ENCODE assay signal across 23 cellular contexts in the genomic region with DNA sequence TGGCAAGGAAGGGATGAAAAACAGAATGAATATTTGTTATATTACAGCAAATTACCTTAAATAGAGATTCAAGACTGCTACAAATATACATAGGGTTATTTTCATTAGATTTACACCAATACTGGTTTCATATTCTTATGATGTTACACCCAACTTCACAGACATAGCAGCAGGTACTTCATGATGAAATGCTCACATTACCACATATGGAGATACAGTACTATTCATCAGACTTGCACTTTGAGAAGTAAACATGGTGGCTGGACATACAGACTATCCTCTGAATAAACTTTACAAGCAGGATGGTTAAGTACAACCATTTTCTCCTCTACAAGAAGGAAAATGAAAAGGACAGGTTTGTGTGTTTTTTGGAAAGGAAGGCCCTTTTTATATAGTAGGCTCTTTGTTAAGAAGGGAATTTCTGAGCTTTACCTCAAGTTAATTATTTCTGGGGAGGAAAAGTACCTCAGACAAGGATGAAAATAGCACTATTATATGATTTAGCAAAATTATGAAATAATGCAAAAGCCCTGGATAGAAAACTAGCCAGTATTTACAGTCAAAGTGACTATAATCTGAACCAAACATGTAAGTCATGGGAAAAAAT. TPM values are rescaled to one million over a fixed set of nuclear protein-coding genes. Genes with fewer than 3 reads are reported as not detected.
DNase-seq lines count a peak whose midpoint lies in the region; ATAC-seq, FAIRE-seq and TF ChIP-seq lines count a peak whose summit lies in the region.
"Had no signal": no experiment of that assay in that cellular context is flagged by ENCODE, and none has a peak within 500 bp of the region (broad histone marks: within the 10 kb centered on the region; RNA-seq: fewer than 3 reads in every experiment).

No MANE protein-coding gene starts in this region.

- peaks cover 3% of the 10 kb centered on the region for H3K9me3 Mint-ChIP-seq in Calu3 (ENCODE audit: low read depth, unreplicated experiment)
- H3K9me3 Mint-ChIP-seq: CD4-positive, alpha-beta T cell; CD8-positive, alpha-beta memory T cell had no signal

- TF ChIP-seq CTCF in Calu3 (IDR thresholded peaks at IDR 0.05; ENCODE audit: unreplicated experiment) (no peak), GM12878 (IDR thresholded peaks at IDR 0.05 in 2 of 3, conservative IDR thresholded peaks at IDR 0.05 in 1 of 3; ENCODE audit: control insufficient read depth in 2 of 3, extremely low read depth in 1 of 3, insufficient read depth in 1 of 3, low read depth in 3 of 3, low read length in 3 of 3) (no peak)

- peak; percentile 49 for FAIRE-seq in GM19239 (lab: Jason Lieb, UNC)
- no peak for FAIRE-seq in GM12878 (lab: Jason Lieb, UNC)
- FAIRE-seq: A549, G401.6, H1 had no signal

- no peak overlapping the region for H3K27ac ChIP-seq in GM12878 (ENCODE audit: control insufficient read depth, insufficient read depth)
- H3K27ac ChIP-seq: A549; BLaER1 treated with 17β-estradiol and CSF1 and Interleukin-3, amounts not matched to agents 10 nM and 100 nM; GM23248 had no signal

- H3K9me3 ChIP-seq in GM12878 (replicated peaks; ENCODE audit: control insufficient read depth, insufficient read depth, low read length), result no peaks in the 10 kb centered on the region
- H3K9me3 ChIP-seq: A549; BE2C; BLaER1 treated with 17β-estradiol and CSF1 and Interleukin-3, amounts not matched to agents 10 nM and 100 nM had no signal

- H3K4me3 Mint-ChIP-seq in Calu3 (ENCODE audit: low read depth, unreplicated experiment), result no peak overlapping the region
- H3K4me3 Mint-ChIP-seq: CD14-positive monocyte; CD4-positive, alpha-beta T cell; CD8-positive, alpha-beta memory T cell had no signal

- H3K36me3 Mint-ChIP-seq in Calu3 (ENCODE audit: insufficient read depth, unreplicated experiment), result no peaks in the 10 kb centered on the region
- H3K36me3 Mint-ChIP-seq: CD14-positive monocyte had no signal

- DNase-seq in Calu3 (no peak), GM19239 (ENCODE audit: insufficient read length, low spot score) (no peak), GM12878 (ENCODE audit: low read depth, low spot score) (no peak), left colon (no peak)
- DNase-seq in activated T-cell treated with anti-CD3 and anti-CD28 coated beads, Interleukin-2, amount 50 U/mL, for 48 hours, result no peak
- DNase-seq: 8988T; ACHN; AML-193; BE2C; CD4-positive, alpha-beta T cell; CD8-positive, alpha-beta memory T cell; DMS153; DND-41; GM23248; H7; HCEC 1CT had no signal

- no peaks in the 10 kb centered on the region for H3K27me3 Mint-ChIP-seq in Calu3 (ENCODE audit: unreplicated experiment)

- H3K4me1 Mint-ChIP-seq in Calu3 (ENCODE audit: low read depth, unreplicated experiment), result peaks cover 11% of the 10 kb centered on the region
- H3K4me1 Mint-ChIP-seq: CD14-positive monocyte; CD8-positive, alpha-beta memory T cell had no signal

- peak; percentile 10 to 28; a peak in 1 of 4 replicates for TF ChIP-seq EP300 in GM12878 (IDR thresholded peaks at IDR 0.05; ENCODE audit: borderline replicate concordance in 1 of 2, control insufficient read depth in 1 of 2, low read depth in 2 of 2, low read length in 2 of 2)

- H3K27me3 ChIP-seq in GM12878 (replicated peaks in 1 of 2; ENCODE audit: control insufficient read depth in 2 of 2, insufficient read depth in 2 of 2, low read length in 1 of 2), result no peaks in the 10 kb centered on the region
- H3K27me3 ChIP-seq: BE2C had no signal

- RAD21 ChIA-PET in GM12878 (lab: Charles Lee; ENCODE audit: unreplicated experiment), result interaction anchor here (0.7 to 1.6 kb wide), 2 partner anchors 14 to 17 kb away, joined by 3 to 4 read pairs; no protein-coding TSS in a partner anchor

- H3K27ac Mint-ChIP-seq in Calu3 (ENCODE audit: unreplicated experiment), result peak overlapping the region; percentile 76
- H3K27ac Mint-ChIP-seq: CD14-positive monocyte; CD4-positive, alpha-beta T cell; CD8-positive, alpha-beta memory T cell had no signal

- H3K4me3 ChIP-seq in GM12878, result no peak overlapping the region
- H3K4me3 ChIP-seq: A549; BLaER1 treated with 17β-estradiol and CSF1 and Interleukin-3, amounts not matched to agents 10 nM and 100 nM; GM23248 had no signal

- H3K79me2 ChIP-seq in GM12878 (ENCODE audit: control insufficient read depth, insufficient read depth, low read length), result no peaks in the 10 kb centered on the region

- intact Hi-C loops in Calu3 (cut with micrococcal nuclease; ENCODE audit: unreplicated experiment), result no loop called here
- intact Hi-C loops in GM12878 (cut with micrococcal nuclease; ENCODE audit: unreplicated experiment), result no loop called here
- intact Hi-C loops in left colon (cut with DNase I, micrococcal nuclease), result no loop called here

- in situ Hi-C loops in GM12878 (cut with MboI), result no loop called here

- ATAC-seq in GM18508 (IDR thresholded peaks at IDR 0.05; ENCODE audit: insufficient read depth, unreplicated experiment), result peak; percentile 40
- peak; percentile 64 for ATAC-seq in GM12878
- no peak for ATAC-seq in left colon
- no peak for ATAC-seq in GM21423 (IDR thresholded peaks at IDR 0.05; ENCODE audit: unreplicated experiment)
- ATAC-seq: A549 had no signal

- H3K4me2 ChIP-seq in GM12878 (ENCODE audit: control insufficient read depth, insufficient read depth), result no peak overlapping the region
- H3K4me2 ChIP-seq: A549; BLaER1 treated with 17β-estradiol and CSF1 and Interleukin-3, amounts not matched to agents 10 nM and 100 nM had no signal

- TF ChIP-seq POLR2A in GM12878 (IDR thresholded peaks at IDR 0.05; ENCODE audit: low read depth, low read length), result no peak

- H4K20me1 ChIP-seq in GM12878 (ENCODE audit: control insufficient read depth, insufficient read depth), result no peaks in the 10 kb centered on the region
- H4K20me1 ChIP-seq: BLaER1 treated with 17β-estradiol and CSF1 and Interleukin-3, amounts not matched to agents 10 nM and 100 nM had no signal

- CTCF ChIA-PET in Calu3 (lab: Charles Lee) (interaction anchor here (0.5 to 0.9 kb wide), 2 partner anchors 12 to 693 kb away, joined by 3 to 4 read pairs; a partner anchor contains a TSS), GM12878 (lab: Yijun Ruan, JAX) (no interaction called here)

- no peak overlapping the region for H3K9ac ChIP-seq in GM12878 (ENCODE audit: control insufficient read depth, insufficient read depth, low read length)
- H3K9ac ChIP-seq: BLaER1 treated with 17β-estradiol and CSF1 and Interleukin-3, amounts not matched to agents 10 nM and 100 nM; GM23248 had no signal

- no peaks in the 10 kb centered on the region for H3K36me3 ChIP-seq in GM12878 (ENCODE audit: control insufficient read depth in 2 of 2, insufficient read depth in 2 of 2, low read length in 1 of 2)
- H3K36me3 ChIP-seq: BE2C; BLaER1 treated with 17β-estradiol and CSF1 and Interleukin-3, amounts not matched to agents 10 nM and 100 nM had no signal

- SMC1A ChIA-PET in GM12878 (lab: Charles Lee; ENCODE audit: uncharacterized antibody, unreplicated experiment), result interaction anchor here (0.8 to 1.0 kb wide), 2 partner anchors 11 to 25 kb away, joined by 3 to 4 read pairs; no protein-coding TSS in a partner anchor

- H2AFZ ChIP-seq in GM12878 (ENCODE audit: control insufficient read depth, low read depth, low read length), result no peak overlapping the region
- H2AFZ ChIP-seq: GM23248 had no signal

- POLR2A ChIA-PET in GM12878 (lab: Charles Lee), result no interaction called here

- BruUV-seq in Calu3 (replicated peaks; lab: Mats Ljungman, UMichigan) (no TSS peak), GM12878 (replicated peaks; lab: Mats Ljungman, UMichigan) (no TSS peak)

- no peaks in the 10 kb centered on the region for H3K4me1 ChIP-seq in GM12878 (ENCODE audit: control insufficient read depth, insufficient read depth, low read length)
- H3K4me1 ChIP-seq: A549; BE2C; BLaER1 treated with 17β-estradiol and CSF1 and Interleukin-3, amounts not matched to agents 10 nM and 100 nM had no signal

- TF ChIP-seq RAD21 in GM12878 (IDR thresholded peaks at IDR 0.05; ENCODE audit: insufficient read depth, low read depth, low read length), result no peak

TF ChIP-seq in GM12878, 131 proteins besides CTCF, POLR2A, EP300 and RAD21:
- no peak for TF ChIP-seq SIN3A (IDR thresholded peaks at IDR 0.05; ENCODE audit: low read depth, low read length)
- TF ChIP-seq, protein P1, sequence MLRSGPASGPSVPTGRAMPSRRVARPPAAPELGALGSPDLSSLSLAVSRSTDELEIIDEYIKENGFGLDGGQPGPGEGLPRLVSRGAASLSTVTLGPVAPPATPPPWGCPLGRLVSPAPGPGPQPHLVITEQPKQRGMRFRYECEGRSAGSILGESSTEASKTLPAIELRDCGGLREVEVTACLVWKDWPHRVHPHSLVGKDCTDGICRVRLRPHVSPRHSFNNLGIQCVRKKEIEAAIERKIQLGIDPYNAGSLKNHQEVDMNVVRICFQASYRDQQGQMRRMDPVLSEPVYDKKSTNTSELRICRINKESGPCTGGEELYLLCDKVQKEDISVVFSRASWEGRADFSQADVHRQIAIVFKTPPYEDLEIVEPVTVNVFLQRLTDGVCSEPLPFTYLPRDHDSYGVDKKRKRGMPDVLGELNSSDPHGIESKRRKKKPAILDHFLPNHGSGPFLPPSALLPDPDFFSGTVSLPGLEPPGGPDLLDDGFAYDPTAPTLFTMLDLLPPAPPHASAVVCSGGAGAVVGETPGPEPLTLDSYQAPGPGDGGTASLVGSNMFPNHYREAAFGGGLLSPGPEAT (IDR thresholded peaks at IDR 0.05; ENCODE audit: low read depth), result peak; percentile 67; the same call in 1 of the 2 replicates

RNA-seq across cellular contexts. Expression of a gene that starts 12.0 kb away (rescaled TPM):
- total RNA-seq in Calu3 (2022) (23.7 and 29.2 TPM in 2 replicates), GM12878 (2014; rRNA removed) (3.9 and 8.4 TPM in 2 replicates), GM12878 (2014; rRNA removed; fragmentation: Illumina TruSeq; extraction: Trizol) (2.9 and 3.2 TPM in 2 replicates), GM12878 (2021) (9.4 and 11.1 TPM in 2 replicates), left colon (1 to 10 TPM; 3.8 to 4.0 TPM)
- total RNA-seq in GM12878 (2013; cell fraction: nucleolus; rRNA removed), result 22.4 and 26.6 TPM in 2 replicates
- 1.4 TPM for polyA plus RNA-seq in GM12878 (2011; ENCODE audit: low read depth)
- polyA plus RNA-seq in GM12878 (2011; rRNA removed) (3.6 and 3.9 TPM in 2 replicates), GM12878 (2014; fragmentation: Illumina TruSeq; extraction: Trizol) (3.2 and 4.6 TPM in 2 replicates), GM12878 (2014; fragmentation: Nextera tagmentation; extraction: Ambion mirVana) (1 to 10 TPM; 1.3 to 1.4 TPM), GM12878 (2014; rRNA removed) (9.8 and 11.1 TPM in 2 replicates), GM12878 (2016; fragmentation: Nextera tagmentation; extraction: Ambion mirVana) (1 to 10 TPM; 5.9 to 6.8 TPM)
- 3.9 and 8.4 TPM in 2 replicates for polyA plus RNA-seq in GM12878 (2011; cell fraction: cytosol; rRNA removed)
- polyA plus RNA-seq in GM12878 (2011; cell fraction: nucleus; rRNA removed), result 11.9 and 18.4 TPM in 2 replicates
- 3.3 and 4.5 TPM in 2 replicates for polyA plus RNA-seq in GM12878 (2012)
- polyA minus RNA-seq in GM12878 (2011; rRNA and poly(A)+ RNA removed), result 3.9 and 4.0 TPM in 2 replicates
- 3.0 and 4.4 TPM in 2 replicates for polyA minus RNA-seq in GM12878 (2011; cell fraction: cytosol; rRNA and poly(A)+ RNA removed)
- 15.8 and 33.6 TPM in 2 replicates for polyA minus RNA-seq in GM12878 (2011; cell fraction: nucleus; rRNA and poly(A)+ RNA removed)

Comparison
In these comparisons a context has a peak if more than half of its experiments do, and no peak if none do; other contexts are left out.
1. ATAC-seq: peak in GM18508 (single experiment) and GM12878 (single experiment); none in left colon (single experiment) and GM21423 (single experiment).